Comparison of ENCODE assay signal across 8 cellular contexts in genomic region chr7:77415822-77416620, GRCh38. TPM values are rescaled to one million over a fixed set of nuclear protein-coding genes. Genes with fewer than 3 reads are reported as not detected.
DNase-seq lines count a peak whose midpoint lies in the region; ATAC-seq and TF ChIP-seq lines count a peak whose summit lies in the region.

Gene GSAP (minus strand): TSS chr7:77416349. CDS start chr7:77416321, 28 bp downstream.

- TF ChIP-seq POLR2A in esophagus squamous epithelium (IDR thresholded peaks at IDR 0.05): peak in 2 of 4 donors; percentile 13 to 32

- H3K9me3 Mint-ChIP-seq in naive thymus-derived CD4-positive, alpha-beta T cell: no peaks in the 10 kb centered on the region

- DNase-seq in NCI-H510A (lab: John Stamatoyannopoulos, UW): peak; percentile 35
- DNase-seq in NCI-H510A treated with DMSO at 0.1 percent for 48 hours (lab: John Stamatoyannopoulos, UW): no peak
- DNase-seq in NCI-H526 (lab: John Stamatoyannopoulos, UW): peak; percentile 16 to 80
- peak; percentile 49 to 54 for DNase-seq in activated T-cell treated with anti-CD3 and anti-CD28 coated beads, Interleukin-2, amount 50 U/mL, for 48 hours
- no peak for DNase-seq in esophagus squamous epithelium (lab: John Stamatoyannopoulos, UW)
- DNase-seq in naive thymus-derived CD4-positive, alpha-beta T cell: peak; percentile 36 to 59 (median 47)

- peaks cover 25 to 56% (median 49%) of the 10 kb centered on the region in 7 donors for H3K4me1 Mint-ChIP-seq in naive thymus-derived CD4-positive, alpha-beta T cell

- no peak for TF ChIP-seq CTCF in esophagus squamous epithelium (IDR thresholded peaks at IDR 0.05)

- H3K27me3 Mint-ChIP-seq in naive thymus-derived CD4-positive, alpha-beta T cell: peaks cover 0 to 25% (median 0%) of the 10 kb centered on the region in 5 donors

- WGBS in esophagus squamous epithelium, 2 donors: 0% methylated on average over 5 to 10 of the region's 93 CpGs
- 1% methylated on average over 93 of the region's 93 CpGs for WGBS in thymus

- peak within 1 kb of the TSS; percentile 77 to 87 (median 83) for H3K4me3 ChIP-seq in esophagus squamous epithelium
- H3K4me3 ChIP-seq in naive thymus-derived CD4-positive, alpha-beta T cell (ENCODE audit: low read length): peak within 1 kb of the TSS; percentile 75
- H3K4me3 ChIP-seq in thymus (ENCODE audit: low read length): peak within 1 kb of the TSS; percentile 69

- H3K4me3 Mint-ChIP-seq in naive thymus-derived CD4-positive, alpha-beta T cell: peak within 1 kb of the TSS; percentile 67 to 87 (median 83)

- H3K27ac Mint-ChIP-seq in naive thymus-derived CD4-positive, alpha-beta T cell: peak within 1 kb of the TSS; percentile 56 to 89 (median 86)

- H3K9me3 ChIP-seq in esophagus squamous epithelium: no peaks in the 10 kb centered on the region
- no peaks in the 10 kb centered on the region for H3K9me3 ChIP-seq in naive thymus-derived CD4-positive, alpha-beta T cell (ENCODE audit: control insufficient read depth in 2 of 3, low read length in 3 of 3)
- H3K9me3 ChIP-seq in thymus (ENCODE audit: control insufficient read depth): no peaks in the 10 kb centered on the region

- peak; percentile 46 for ATAC-seq in HG02870 (IDR thresholded peaks at IDR 0.05; ENCODE audit: unreplicated experiment)
- ATAC-seq in naive thymus-derived CD4-positive, alpha-beta T cell: peak; percentile 83

- H3K4me1 ChIP-seq in esophagus squamous epithelium (peaks cover 5 to 36% (median 8%) of the 10 kb centered on the region in 3 donors), thymus (ENCODE audit: control insufficient read depth, insufficient read depth, low read length) (peaks cover 2% of the 10 kb centered on the region)
- H3K4me1 ChIP-seq in naive thymus-derived CD4-positive, alpha-beta T cell (ENCODE audit: control insufficient read depth in 2 of 2, insufficient read depth in 2 of 2, low read length in 2 of 2): peaks cover 7 to 8% of the 10 kb centered on the region in 2 donors

- CTCF ChIA-PET in naive thymus-derived CD4-positive, alpha-beta T cell (lab: Charles Lee): interaction anchor here (0.6 to 0.7 kb wide), 3 partner anchors 9 to 76 kb away, joined by 3 to 4 read pairs (median 3); no protein-coding TSS in a partner anchor

- intact Hi-C loops in esophagus squamous epithelium (cut with DNase I): no loop called here
- intact Hi-C loops in naive thymus-derived CD4-positive, alpha-beta T cell (cut with micrococcal nuclease): loop anchor here (1.0 to 2.0 kb wide), 8 partner anchors 9 to 382 kb away; partner anchors contain the start of genes CCDC146 (in 1 of the 2), PHTF2 (in 1 of the 2), PTPN12 (in 1 of the 2) and RSBN1L (in 1 of the 2)

- POLR2A ChIA-PET in naive thymus-derived CD4-positive, alpha-beta T cell (lab: Charles Lee): interaction anchor here (0.6 to 3.5 kb wide), 6 partner anchors 9 to 67 kb away, joined by 3 to 26 read pairs (median 6); no protein-coding TSS in a partner anchor

- no peaks in the 10 kb centered on the region for H3K36me3 ChIP-seq in esophagus squamous epithelium
- H3K36me3 ChIP-seq in naive thymus-derived CD4-positive, alpha-beta T cell (ENCODE audit: control insufficient read depth in 2 of 3, insufficient read depth in 3 of 3, low read length in 3 of 3): peaks cover 0 to 6% (median 0%) of the 10 kb centered on the region in 3 experiments
- no peaks in the 10 kb centered on the region for H3K36me3 ChIP-seq in thymus (ENCODE audit: control insufficient read depth, insufficient read depth)

- H3K27me3 ChIP-seq in esophagus squamous epithelium: no peaks in the 10 kb centered on the region
- no peaks in the 10 kb centered on the region for H3K27me3 ChIP-seq in naive thymus-derived CD4-positive, alpha-beta T cell (ENCODE audit: control insufficient read depth in 2 of 2, insufficient read depth in 2 of 2, low read length in 2 of 2)
- H3K27me3 ChIP-seq in thymus (ENCODE audit: control insufficient read depth, insufficient read depth): peaks cover 3% of the 10 kb centered on the region

- H3K27ac ChIP-seq in esophagus squamous epithelium: peak within 1 kb of the TSS; percentile 88 to 91 (median 90)
- H3K27ac ChIP-seq in naive thymus-derived CD4-positive, alpha-beta T cell (ENCODE audit: low read depth, low read length): peak within 1 kb of the TSS; percentile 71
- peak within 1 kb of the TSS; percentile 88 for H3K27ac ChIP-seq in thymus (ENCODE audit: low read depth)

- H3K36me3 Mint-ChIP-seq in naive thymus-derived CD4-positive, alpha-beta T cell: peaks cover 0 to 6% (median 0%) of the 10 kb centered on the region in 5 donors

RNA-seq across cellular contexts. Expression of gene GSAP, which starts in this region (rescaled TPM):
- total RNA-seq in esophagus squamous epithelium: 10 to 100 TPM in 2 of 4 donors, 1 to 10 TPM in 2; 5.7 to 22.5 (median 10.8) TPM
- total RNA-seq in naive thymus-derived CD4-positive, alpha-beta T cell: 10 to 100 TPM; 14.9 to 59.8 (median 29.2) TPM
- 1 to 10 TPM; 6.6 to 7.3 TPM for polyA plus RNA-seq in naive thymus-derived CD4-positive, alpha-beta T cell
- polyA plus RNA-seq in thymus: 29.7 TPM

Comparison
In these comparisons a context has a peak if more than half of its experiments do, and no peak if none do; other contexts are left out.
1. DNase-seq: peak in NCI-H510A (single experiment), NCI-H526 (2 of 2), activated T-cell treated with anti-CD3 and anti-CD28 coated beads, Interleukin-2, amount 50 U/mL, for 48 hours (2 of 2) and naive thymus-derived CD4-positive, alpha-beta T cell (9 of 9); none in NCI-H510A treated with DMSO at 0.1 percent for 48 hours (single experiment) and esophagus squamous epithelium (single experiment).
2. Peak in every context shown above with its lines, with median percentiles within 50 percentile points of each other: H3K27ac ChIP-seq and H3K4me3 ChIP-seq.